ENCODE assay signal across 9 cellular contexts in the genomic region with DNA sequence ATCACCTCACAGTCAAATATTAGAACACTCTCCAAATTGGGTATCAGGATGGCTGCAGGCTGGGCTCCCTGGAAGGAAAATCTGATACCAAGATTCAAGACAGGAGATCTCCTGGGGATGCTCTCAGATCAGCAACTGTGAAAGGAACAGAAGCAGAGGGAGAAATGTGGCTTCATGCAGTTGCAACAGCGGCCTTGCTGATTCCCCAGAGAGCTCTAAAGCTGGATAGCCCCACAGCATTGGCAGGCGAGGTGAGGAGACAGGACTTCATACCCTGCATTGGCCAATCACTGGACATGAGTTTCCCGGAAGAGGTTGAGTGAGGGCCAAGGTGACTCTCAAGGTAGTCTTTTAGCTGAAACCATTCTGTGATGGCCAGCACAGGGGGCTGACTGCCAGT.
DNase-seq lines count a peak whose midpoint lies in the region; ATAC-seq and TF ChIP-seq lines count a peak whose summit lies in the region.
"Had no signal": no experiment of that assay in that cellular context is flagged by ENCODE, and none has a peak within 500 bp of the region (broad histone marks: within the 10 kb centered on the region; RNA-seq: fewer than 3 reads in every experiment).

No MANE protein-coding gene starts in this region.

- peaks cover 6% of the 10 kb centered on the region for H3K9me3 Mint-ChIP-seq in osteocyte (ENCODE audit: unreplicated experiment)
- H3K9me3 Mint-ChIP-seq: CD4-positive, CD25-positive, alpha-beta regulatory T cell had no signal

- no peaks in the 10 kb centered on the region for H3K36me3 Mint-ChIP-seq in osteocyte (ENCODE audit: unreplicated experiment)
- H3K36me3 Mint-ChIP-seq: CD4-positive, CD25-positive, alpha-beta regulatory T cell had no signal

- no peaks in the 10 kb centered on the region for H3K36me3 ChIP-seq in BLaER1 treated with 17β-estradiol and CSF1 and Interleukin-3, amounts not matched to agents 10 nM and 100 nM
- H3K36me3 ChIP-seq in adrenal gland (replicated peaks in 1 of 2) = no peaks in the 10 kb centered on the region
- H3K36me3 ChIP-seq: HAP-1 had no signal

- peaks cover 0 to 17% (median 5%) of the 10 kb centered on the region in 11 experiments; a peak in 7 of 22 replicates for H3K27me3 ChIP-seq in BLaER1 treated with 17β-estradiol and CSF1 and Interleukin-3, amounts not matched to agents 10 nM and 100 nM
- H3K27me3 ChIP-seq in adrenal gland = no peaks in the 10 kb centered on the region

- ATAC-seq in HG02642 (IDR thresholded peaks at IDR 0.05; ENCODE audit: poor library complexity, unreplicated experiment) = no peak

- H3K9me3 ChIP-seq in BLaER1 treated with 17β-estradiol and CSF1 and Interleukin-3, amounts not matched to agents 10 nM and 100 nM (replicated peaks in 1 of 11) = peaks cover 0 to 11% (median 10%) of the 10 kb centered on the region in 11 experiments; a peak in 16 of 22 replicates
- H3K9me3 ChIP-seq in adrenal gland (replicated peaks in 1 of 3) = no peaks in the 10 kb centered on the region
- H3K9me3 ChIP-seq: HAP-1 had no signal

- no peaks in the 10 kb centered on the region for H3K4me1 Mint-ChIP-seq in osteocyte (ENCODE audit: unreplicated experiment)
- H3K4me1 Mint-ChIP-seq: CD4-positive, CD25-positive, alpha-beta regulatory T cell had no signal

- no peak overlapping the region for H3K4me3 Mint-ChIP-seq in osteocyte (ENCODE audit: unreplicated experiment)
- H3K4me3 Mint-ChIP-seq: CD4-positive, CD25-positive, alpha-beta regulatory T cell had no signal

- no peak for TF ChIP-seq POLR2A in adrenal gland (IDR thresholded peaks at IDR 0.05)

- no peak for TF ChIP-seq CTCF in AG10803 (conservative IDR thresholded peaks at IDR 0.05; ENCODE audit: low read length)
- no peak for TF ChIP-seq CTCF in osteocyte (IDR thresholded peaks at IDR 0.05)
- no peak for TF ChIP-seq CTCF in adrenal gland (IDR thresholded peaks at IDR 0.05)

- H3K9ac ChIP-seq in BLaER1 treated with 17β-estradiol and CSF1 and Interleukin-3, amounts not matched to agents 10 nM and 100 nM = peak overlapping the region in 3 of 11 experiments; percentile 9 to 36 (median 33); a peak in 4 of 22 replicates

- DNase-seq in AG10803 (ENCODE audit: low read depth) = peak; percentile 6
- peak; percentile 18 for DNase-seq in ecto neural progenitor cell (ENCODE audit: low spot score)
- peak; percentile 49 for DNase-seq in osteocyte (ENCODE audit: extremely low spot score, unreplicated experiment)
- no peak for DNase-seq in DMS53 (lab: John Stamatoyannopoulos, UW)
- DNase-seq in adrenal gland = no peak
- DNase-seq: CD4-positive, CD25-positive, alpha-beta regulatory T cell had no signal

- H3K27me3 Mint-ChIP-seq in osteocyte (ENCODE audit: unreplicated experiment) = no peaks in the 10 kb centered on the region
- H3K27me3 Mint-ChIP-seq: CD4-positive, CD25-positive, alpha-beta regulatory T cell had no signal

- H3K4me3 ChIP-seq in AG10803 (ENCODE audit: low read length) = no peak overlapping the region
- no peak overlapping the region for H3K4me3 ChIP-seq in BLaER1 treated with 17β-estradiol and CSF1 and Interleukin-3, amounts not matched to agents 10 nM and 100 nM
- no peak overlapping the region for H3K4me3 ChIP-seq in adrenal gland
- H3K4me3 ChIP-seq: HAP-1 had no signal

- peaks cover 20 to 74% (median 59%) of the 10 kb centered on the region in 10 experiments for H3K4me1 ChIP-seq in BLaER1 treated with 17β-estradiol and CSF1 and Interleukin-3, amounts not matched to agents 10 nM and 100 nM
- no peaks in the 10 kb centered on the region for H3K4me1 ChIP-seq in adrenal gland (replicated peaks in 1 of 2)
- H3K4me1 ChIP-seq: HAP-1 had no signal

- intact Hi-C loops in adrenal gland (cut with DNase I) = no loop called here

- H3K27ac Mint-ChIP-seq in osteocyte (ENCODE audit: unreplicated experiment) = no peak overlapping the region
- H3K27ac Mint-ChIP-seq: CD4-positive, CD25-positive, alpha-beta regulatory T cell had no signal

- WGBS in adrenal gland, 4 donors = 71 to 81% (median 74%) methylated on average over 3 of the region's 3 CpGs

- peak overlapping the region; percentile 10 to 87 (median 68); a peak in 19 of 22 replicates for H3K4me2 ChIP-seq in BLaER1 treated with 17β-estradiol and CSF1 and Interleukin-3, amounts not matched to agents 10 nM and 100 nM

- H3K27ac ChIP-seq in BLaER1 treated with 17β-estradiol and CSF1 and Interleukin-3, amounts not matched to agents 10 nM and 100 nM = peak overlapping the region in 7 of 11 experiments; percentile 15 to 71 (median 48); a peak in 10 of 22 replicates
- no peak overlapping the region for H3K27ac ChIP-seq in adrenal gland

- H4K20me1 ChIP-seq in BLaER1 treated with 17β-estradiol and CSF1 and Interleukin-3, amounts not matched to agents 10 nM and 100 nM = no peaks in the 10 kb centered on the region

Comparison
In these comparisons a context has a peak if more than half of its experiments do, and no peak if none do; other contexts are left out.
1. DNase-seq: peak in AG10803 (single experiment), ecto neural progenitor cell (single experiment) and osteocyte (single experiment); none in DMS53 (single experiment) and adrenal gland (0 of 7).
2. H3K27ac ChIP-seq: peak in BLaER1 treated with 17β-estradiol and CSF1 and Interleukin-3, amounts not matched to agents 10 nM and 100 nM (7 of 11); none in adrenal gland (0 of 5).